In the genomic region with DNA sequence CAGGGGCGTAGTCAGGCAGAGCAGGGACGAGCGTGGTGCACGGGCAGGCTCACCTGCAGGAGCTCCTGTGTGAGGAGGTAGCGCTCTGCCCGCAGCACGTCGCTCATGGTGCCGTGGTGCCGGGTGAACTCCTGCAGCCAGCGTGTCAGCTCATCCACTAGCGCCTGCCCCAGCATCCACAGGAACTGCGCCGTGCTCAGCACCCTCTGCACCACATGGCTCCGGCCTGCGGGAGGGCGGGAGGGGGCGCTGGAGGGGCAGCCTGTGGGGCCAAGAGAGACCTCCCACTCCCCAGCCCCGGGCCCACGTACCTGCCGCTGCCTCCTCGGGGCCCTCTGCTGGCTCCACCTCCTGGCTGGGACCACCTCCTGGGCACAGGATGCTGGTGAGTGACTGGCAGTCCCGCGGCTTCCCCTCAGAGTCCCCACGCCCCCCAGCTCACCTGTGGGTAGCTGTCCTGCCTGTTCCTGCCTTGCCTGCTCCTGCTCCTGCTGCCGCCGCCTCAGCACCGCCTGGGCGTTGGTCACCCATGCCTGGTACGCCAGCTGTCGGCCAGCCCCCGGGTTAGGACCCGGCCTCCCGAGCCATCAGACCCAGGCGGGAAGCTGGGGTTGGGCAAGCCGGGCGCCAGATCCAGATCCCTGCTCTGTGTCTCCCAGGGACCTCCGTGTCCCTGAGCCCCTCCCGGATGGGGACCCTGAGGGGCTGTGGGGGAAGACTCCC, we compare ENCODE assay signal across 1 cellular context.
TF ChIP-seq lines count a peak whose summit lies in the region.

No MANE protein-coding gene starts in this region.

TF ChIP-seq in GM23338, 12 proteins besides CTCF, POLR2A, EP300 and RAD21 (continued from another document):
- TF ChIP-seq, protein P1, sequence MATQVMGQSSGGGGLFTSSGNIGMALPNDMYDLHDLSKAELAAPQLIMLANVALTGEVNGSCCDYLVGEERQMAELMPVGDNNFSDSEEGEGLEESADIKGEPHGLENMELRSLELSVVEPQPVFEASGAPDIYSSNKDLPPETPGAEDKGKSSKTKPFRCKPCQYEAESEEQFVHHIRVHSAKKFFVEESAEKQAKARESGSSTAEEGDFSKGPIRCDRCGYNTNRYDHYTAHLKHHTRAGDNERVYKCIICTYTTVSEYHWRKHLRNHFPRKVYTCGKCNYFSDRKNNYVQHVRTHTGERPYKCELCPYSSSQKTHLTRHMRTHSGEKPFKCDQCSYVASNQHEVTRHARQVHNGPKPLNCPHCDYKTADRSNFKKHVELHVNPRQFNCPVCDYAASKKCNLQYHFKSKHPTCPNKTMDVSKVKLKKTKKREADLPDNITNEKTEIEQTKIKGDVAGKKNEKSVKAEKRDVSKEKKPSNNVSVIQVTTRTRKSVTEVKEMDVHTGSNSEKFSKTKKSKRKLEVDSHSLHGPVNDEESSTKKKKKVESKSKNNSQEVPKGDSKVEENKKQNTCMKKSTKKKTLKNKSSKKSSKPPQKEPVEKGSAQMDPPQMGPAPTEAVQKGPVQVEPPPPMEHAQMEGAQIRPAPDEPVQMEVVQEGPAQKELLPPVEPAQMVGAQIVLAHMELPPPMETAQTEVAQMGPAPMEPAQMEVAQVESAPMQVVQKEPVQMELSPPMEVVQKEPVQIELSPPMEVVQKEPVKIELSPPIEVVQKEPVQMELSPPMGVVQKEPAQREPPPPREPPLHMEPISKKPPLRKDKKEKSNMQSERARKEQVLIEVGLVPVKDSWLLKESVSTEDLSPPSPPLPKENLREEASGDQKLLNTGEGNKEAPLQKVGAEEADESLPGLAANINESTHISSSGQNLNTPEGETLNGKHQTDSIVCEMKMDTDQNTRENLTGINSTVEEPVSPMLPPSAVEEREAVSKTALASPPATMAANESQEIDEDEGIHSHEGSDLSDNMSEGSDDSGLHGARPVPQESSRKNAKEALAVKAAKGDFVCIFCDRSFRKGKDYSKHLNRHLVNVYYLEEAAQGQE (IDR thresholded peaks at IDR 0.05; ENCODE audit: unreplicated experiment) = no peak
- TF ChIP-seq CREB1 (CRISPR knock-in tag; IDR thresholded peaks at IDR 0.05; ENCODE audit: low read depth) = no peak
- TF ChIP-seq POLR2AphosphoS5 (IDR thresholded peaks at IDR 0.05; ENCODE audit: low read depth) = no peak
- no peak for TF ChIP-seq ZNF331 (CRISPR knock-in tag; IDR thresholded peaks at IDR 0.05; ENCODE audit: low read depth)
- TF ChIP-seq ZNF462 (CRISPR knock-in tag; IDR thresholded peaks at IDR 0.05) = no peak
- TF ChIP-seq ETS1 (IDR thresholded peaks at IDR 0.05) = no peak
- TF ChIP-seq EZH2 (IDR thresholded peaks at IDR 0.05; ENCODE audit: low read depth, unreplicated experiment) = no peak
- TF ChIP-seq STAT1 (IDR thresholded peaks at IDR 0.05; ENCODE audit: unreplicated experiment) = no peak
- TF ChIP-seq NANOG (IDR thresholded peaks at IDR 0.05; ENCODE audit: borderline replicate concordance) = no peak
- no peak for TF ChIP-seq JUNB (IDR thresholded peaks at IDR 0.05; ENCODE audit: unreplicated experiment)
